ENCODE assay signal across 24 cellular contexts in the genomic region with DNA sequence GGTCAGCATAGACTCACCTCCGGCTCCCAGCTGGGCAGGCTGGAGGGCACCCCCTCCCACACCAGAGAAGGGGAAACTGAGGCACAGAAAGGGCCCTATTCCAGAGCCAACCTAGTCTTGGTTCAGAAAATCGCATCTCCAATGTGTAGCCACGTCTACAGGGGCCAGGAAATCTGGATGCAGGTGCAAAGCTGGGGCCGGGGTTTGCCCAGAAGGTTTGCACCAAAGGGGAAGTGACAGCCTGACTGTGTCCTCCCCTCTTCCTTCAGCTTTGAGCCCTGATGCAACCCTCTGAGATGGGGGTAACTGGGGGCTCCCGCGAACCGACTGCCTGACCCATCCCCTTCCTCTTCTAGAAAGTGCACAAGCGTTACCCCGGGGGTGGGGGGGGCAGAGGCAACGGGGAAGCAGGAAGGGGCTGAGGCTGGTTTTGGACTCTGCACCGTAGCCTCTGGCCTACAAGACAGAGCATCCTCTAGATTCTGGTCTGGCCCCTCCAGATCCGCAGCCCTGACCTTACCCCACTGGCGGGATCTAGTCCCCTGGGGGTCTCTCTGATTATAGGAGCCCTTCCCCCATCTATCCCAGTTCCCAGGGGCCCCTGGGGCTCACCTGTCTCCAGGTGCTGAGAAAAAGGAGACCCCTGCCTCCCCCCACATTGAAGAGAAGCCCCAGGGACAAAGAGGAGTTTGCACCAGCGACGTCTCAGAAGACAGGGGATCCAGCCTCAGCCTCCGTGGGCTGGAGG. TPM values are rescaled to one million over a fixed set of nuclear protein-coding genes. Genes with fewer than 3 reads are reported as not detected.
DNase-seq lines count a peak whose midpoint lies in the region; ATAC-seq and TF ChIP-seq lines count a peak whose summit lies in the region.
"Had no signal": no experiment of that assay in that cellular context is flagged by ENCODE, and none has a peak within 500 bp of the region (broad histone marks: within the 10 kb centered on the region; RNA-seq: fewer than 3 reads in every experiment).

No MANE protein-coding gene starts in this region.

- H3K9me3 ChIP-seq in heart left ventricle = no peaks in the 10 kb centered on the region
- no peaks in the 10 kb centered on the region for H3K9me3 ChIP-seq in BE2C
- H3K9me3 ChIP-seq: upper lobe of right lung had no signal

- H3K4me1 ChIP-seq in heart left ventricle (peaks cover 3 to 56% (median 16%) of the 10 kb centered on the region in 12 donors), BE2C (no peaks in the 10 kb centered on the region)

- no peak for ATAC-seq in Right ventricle myocardium inferior
- no peak for ATAC-seq in heart left ventricle
- ATAC-seq in HG03196 (IDR thresholded peaks at IDR 0.05; ENCODE audit: unreplicated experiment) = no peak
- ATAC-seq: activated CD8-positive, alpha-beta T cell treated with anti-CD3 and anti-CD28 coated beads, Interleukin-2, amount 10 ng/mL, durations not matched to agents 7 days and 5 days; PC-3; upper lobe of right lung had no signal

- intact Hi-C loops in Right ventricle myocardium inferior (cut with DNase I) = no loop called here
- intact Hi-C loops in heart left ventricle (cut with DNase I) = no loop called here

- H3K27me3 ChIP-seq in heart left ventricle = peaks cover 73 to 90% (median 88%) of the 10 kb centered on the region in 9 donors
- H3K27me3 ChIP-seq in BE2C = peaks cover 97% of the 10 kb centered on the region

- DNase-seq in Right ventricle myocardium inferior (ENCODE audit: missing footprints) (peak; percentile 33), heart left ventricle (no peak), NB4 (ENCODE audit: low read depth) (peak; percentile 75), ecto neural progenitor cell (ENCODE audit: low spot score) (peak; percentile 46), BE2C (no peak), activated T-cell treated with anti-CD3 and anti-CD28 coated beads for 4 hours (no peak), DMS53 treated with DMSO at 0.1 percent for 48 hours (lab: John Stamatoyannopoulos, UW; ENCODE audit: unreplicated experiment) (no peak)
- DNase-seq: activated CD4-positive, alpha-beta T cell treated with anti-CD3 and anti-CD28 coated beads for 1 hour; activated CD8-positive, alpha-beta T cell treated with anti-CD3 and anti-CD28 coated beads, Interleukin-2, amount 10 ng/mL, durations not matched to agents 7 days and 5 days; activated gamma-delta T cell; activated T-cell treated with anti-CD3 and anti-CD28 coated beads, Interleukin-2, amount 50 U/mL, for 1 hour; mammary epithelial cell; NCI-H1092 treated with DMSO at 0.1 percent for 48 hours; NCI-H187 treated with DMSO at 0.1 percent for 48 hours; NCI-H774; PC-3; SHP77; upper lobe of right lung had no signal

- WGBS in heart left ventricle, 4 donors = 2 to 9% (median 4%) methylated on average over 9 to 16 of the region's 16 CpGs

- TF ChIP-seq POLR2A in heart left ventricle (IDR thresholded peaks at IDR 0.05) (no peak), NB4 (IDR thresholded peaks at IDR 0.05; ENCODE audit: extremely low read depth, insufficient read length) (no peak)

- TF ChIP-seq CTCF in heart left ventricle (IDR thresholded peaks at IDR 0.05) (no peak), NB4 (IDR thresholded peaks at IDR 0.05; ENCODE audit: low read depth, low read length) (no peak), BE2C (IDR thresholded peaks at IDR 0.05; ENCODE audit: low read depth, low read length) (no peak)

- H3K36me3 ChIP-seq in heart left ventricle = no peaks in the 10 kb centered on the region
- no peaks in the 10 kb centered on the region for H3K36me3 ChIP-seq in BE2C
- H3K36me3 ChIP-seq: upper lobe of right lung had no signal

- H3K27ac ChIP-seq in heart left ventricle = no peak overlapping the region
- H3K27ac ChIP-seq: upper lobe of right lung had no signal

- H3K4me3 ChIP-seq in heart left ventricle = no peak overlapping the region
- no peak overlapping the region for H3K4me3 ChIP-seq in NB4 (ENCODE audit: low read depth, low read length)
- H3K4me3 ChIP-seq in BE2C (ENCODE audit: low read depth, low read length) = no peak overlapping the region
- H3K4me3 ChIP-seq: upper lobe of right lung had no signal

RNA-seq across cellular contexts. Expression of a gene that starts 1.1 kb away (rescaled TPM):
- not detected for total RNA-seq in Right ventricle myocardium inferior
- total RNA-seq in heart left ventricle = not detected
- not detected for polyA plus RNA-seq in heart left ventricle
- polyA plus RNA-seq in BE2C (2012; ENCODE audit: insufficient read depth, insufficient read length, low read depth) = not detected
- total RNA-seq: activated CD8-positive, alpha-beta T cell treated with anti-CD3 and anti-CD28 coated beads, Interleukin-2, amount 10 ng/mL, durations not matched to agents 7 days and 5 days; dermis microvascular lymphatic vessel endothelial cell; HT-29; myocyte; pulmonary artery endothelial cell; subcutaneous adipose tissue; upper lobe of right lung had no signal

RNA-seq across cellular contexts. Expression of a gene that starts 59.9 kb away (rescaled TPM):
- 0.68 TPM for total RNA-seq in Right ventricle myocardium inferior
- 1 to 10 TPM in 3 of 9 donors, under 1 TPM in 6; 0.19 to 3.5 (median 0.72) TPM for total RNA-seq in heart left ventricle
- under 1 TPM; 0.42 to 0.78 TPM for polyA plus RNA-seq in heart left ventricle
- 0.29 TPM for polyA plus RNA-seq in BE2C (2012; ENCODE audit: insufficient read depth, insufficient read length, low read depth)

Comparison
In these comparisons a context has a peak if more than half of its experiments do, and no peak if none do; other contexts are left out.
1. DNase-seq: peak in Right ventricle myocardium inferior (single experiment), NB4 (single experiment) and ecto neural progenitor cell (single experiment); none in heart left ventricle (0 of 5), BE2C (single experiment), activated T-cell treated with anti-CD3 and anti-CD28 coated beads for 4 hours (single experiment) and DMS53 treated with DMSO at 0.1 percent for 48 hours (single experiment).